In the genomic region with DNA sequence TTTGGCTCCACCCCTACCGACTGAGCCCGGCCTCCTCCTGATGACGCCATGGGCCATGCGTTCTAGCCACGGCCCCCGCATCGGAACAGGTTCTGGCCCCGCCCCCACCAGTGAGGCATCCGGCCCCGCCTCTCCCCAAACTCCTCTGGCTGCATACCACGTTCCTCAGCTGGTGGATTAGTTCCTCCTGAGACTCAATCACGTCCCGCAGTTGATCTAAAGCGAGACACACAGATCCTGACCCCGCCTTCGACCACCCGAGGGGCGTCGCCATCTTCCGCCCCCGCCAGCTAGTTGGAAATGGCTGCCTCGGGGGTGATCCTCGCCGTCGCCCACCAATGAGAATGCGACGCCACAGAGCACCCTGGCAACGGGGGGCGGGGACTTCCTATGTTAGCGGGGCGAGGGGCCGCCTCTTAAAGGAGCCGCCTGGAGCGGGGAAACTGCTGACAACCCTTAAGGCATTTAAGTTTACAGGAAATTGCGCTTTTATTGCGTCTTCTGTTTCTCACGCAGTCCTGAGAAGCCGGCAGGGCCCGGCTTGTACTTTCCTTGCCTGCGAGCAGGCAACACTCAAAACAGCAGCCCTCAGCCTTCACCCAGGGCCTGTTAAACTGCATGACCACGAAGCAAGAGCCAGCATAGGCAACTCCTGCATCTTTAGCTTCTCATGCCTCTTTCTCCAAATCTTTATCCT, we compare ENCODE assay signal across 8 cellular contexts. TPM values are rescaled to one million over a fixed set of nuclear protein-coding genes. Genes with fewer than 3 reads are reported as not detected.
A peak's percentile ranks its signal among the peaks of the same experiment; 100 is the strongest.
DNase-seq lines count a peak whose midpoint lies in the region; ATAC-seq and TF ChIP-seq lines count a peak whose summit lies in the region.

A gene with protein sequence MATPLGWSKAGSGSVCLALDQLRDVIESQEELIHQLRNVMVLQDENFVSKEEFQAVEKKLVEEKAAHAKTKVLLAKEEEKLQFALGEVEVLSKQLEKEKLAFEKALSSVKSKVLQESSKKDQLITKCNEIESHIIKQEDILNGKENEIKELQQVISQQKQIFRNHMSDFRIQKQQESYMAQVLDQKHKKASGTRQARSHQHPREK (minus strand): TSS at position 303 of the 697 bp plus-strand sequence. CDS start 29 bp downstream, at position 274.

- DNase-seq in Ammon's horn (ENCODE audit: low spot score) (peak; percentile 98), GM19238 (ENCODE audit: insufficient read length, low spot score) (peak; percentile 91), NCI-H510A (lab: John Stamatoyannopoulos, UW) (peak; percentile 92), chondrocyte (ENCODE audit: low spot score) (peak; percentile 97), kidney epithelial cell (ENCODE audit: low read depth) (peak; percentile 86)
- peak; percentile 95 to 97 for DNase-seq in activated CD4-positive, alpha-beta T cell treated with anti-CD3 and anti-CD28 coated beads for 24 hours (ENCODE audit: low read depth in 2 of 2)
- peak; percentile 99 for DNase-seq in stimulated activated CD4-positive, alpha-beta T cell treated with anti-CD3 and anti-CD28 coated beads, Interleukin-15, amount 100 ng/mL, for 24 hours

- H3K27ac Mint-ChIP-seq in chondrocyte (ENCODE audit: unreplicated experiment) = peak within 1 kb of the TSS; percentile 100

- no peaks in the 10 kb centered on the region for H3K9me3 Mint-ChIP-seq in chondrocyte (ENCODE audit: low read depth)

- H3K4me3 ChIP-seq in kidney epithelial cell (ENCODE audit: low read depth, low read length) = peak within 1 kb of the TSS; percentile 61

- no peaks in the 10 kb centered on the region for H3K27me3 ChIP-seq in kidney epithelial cell (ENCODE audit: control insufficient read depth, insufficient read depth, low read length)

- peaks cover 23% of the 10 kb centered on the region for H3K4me1 Mint-ChIP-seq in chondrocyte (ENCODE audit: low read depth)

- ATAC-seq in HG03439 (IDR thresholded peaks at IDR 0.05; ENCODE audit: unreplicated experiment) = peak; percentile 86

- H3K4me3 Mint-ChIP-seq in chondrocyte (ENCODE audit: unreplicated experiment) = peak within 1 kb of the TSS; percentile 93

- no peak for TF ChIP-seq CTCF in chondrocyte (IDR thresholded peaks at IDR 0.05)
- TF ChIP-seq CTCF in kidney epithelial cell (IDR thresholded peaks at IDR 0.05; ENCODE audit: insufficient read depth, low read length, poor library complexity, severe bottlenecking) = no peak

- H3K36me3 Mint-ChIP-seq in chondrocyte (ENCODE audit: low read depth) = no peaks in the 10 kb centered on the region

- peaks cover 2% of the 10 kb centered on the region for H3K36me3 ChIP-seq in kidney epithelial cell (ENCODE audit: control insufficient read depth, insufficient read depth, low read length)

- no peaks in the 10 kb centered on the region for H3K27me3 Mint-ChIP-seq in chondrocyte (ENCODE audit: low read depth)

RNA-seq across cellular contexts. Expression of the gene that starts here (rescaled TPM):
- total RNA-seq in chondrocyte (2.7 to 3.7 TPM (median 3.7 TPM) in 3 replicates), kidney epithelial cell (7.7 and 8.8 TPM in 2 replicates)

Comparison
In these comparisons a context has a peak if more than half of its experiments do, and no peak if none do; other contexts are left out.
1. Peak in every context shown above with its lines: DNase-seq, ATAC-seq and H3K4me3 ChIP-seq.